In genomic region chr5:139648205-139649081, GRCh38 we compare ENCODE assay signal across 8 cellular contexts. TPM values are rescaled to one million over a fixed set of nuclear protein-coding genes. Genes with fewer than 3 reads are reported as not detected.
DNase-seq lines count a peak whose midpoint lies in the region; ATAC-seq and TF ChIP-seq lines count a peak whose summit lies in the region.

Gene CXXC5, plus strand, starts transcription at chr5:139648349. Its CDS starts 32,175 bp downstream, at chr5:139680524.

- peak; percentile 32 for ATAC-seq in HG03066 (IDR thresholded peaks at IDR 0.05; ENCODE audit: low read depth, unreplicated experiment)
- peak; percentile 74 for ATAC-seq in mucosa of descending colon

- H3K9me3 ChIP-seq in esophagus muscularis mucosa (no peaks in the 10 kb centered on the region), mucosa of descending colon (no peaks in the 10 kb centered on the region)

- WGBS in esophagus muscularis mucosa, result 0% methylated on average over 24 of the region's 106 CpGs

- DNase-seq in NCI-H82 (lab: John Stamatoyannopoulos, UW) (peak; percentile 87), NCI-H82 treated with DMSO at 0.1 percent for 48 hours (lab: John Stamatoyannopoulos, UW; ENCODE audit: unreplicated experiment) (no peak), NCI-H526 (lab: John Stamatoyannopoulos, UW) (peak; percentile 52 to 94), esophagus muscularis mucosa (ENCODE audit: extremely low spot score) (no peak), mucosa of descending colon (peak; percentile 89 to 90 (median 89)), superior temporal gyrus (ENCODE audit: extremely low spot score) (peak; percentile 82)
- DNase-seq in activated T-cell treated with anti-CD3 and anti-CD28 coated beads, Interleukin-2, amount 50 U/mL, for 1 hour, result peak; percentile 65

- TF ChIP-seq EP300 in esophagus muscularis mucosa (IDR thresholded peaks at IDR 0.05), result no peak

- intact Hi-C loops in esophagus muscularis mucosa (cut with DNase I) (no loop called here), mucosa of descending colon (cut with DNase I, micrococcal nuclease) (no loop called here)

- H3K36me3 ChIP-seq in esophagus muscularis mucosa (no peaks in the 10 kb centered on the region), mucosa of descending colon (ENCODE audit: low read depth) (no peaks in the 10 kb centered on the region)

- H3K27ac ChIP-seq in esophagus muscularis mucosa (replicated peaks in 1 of 4), result peak within 1 kb of the TSS; percentile 89 to 95 (median 91)

- peaks cover 0 to 23% (median 0%) of the 10 kb centered on the region in 4 donors for H3K27me3 ChIP-seq in esophagus muscularis mucosa

- H3K4me1 ChIP-seq in esophagus muscularis mucosa, result peaks cover 45 to 67% (median 64%) of the 10 kb centered on the region in 4 donors
- peaks cover 44% of the 10 kb centered on the region for H3K4me1 ChIP-seq in mucosa of descending colon (ENCODE audit: low read depth)

- H3K4me3 ChIP-seq in esophagus muscularis mucosa, result peak within 1 kb of the TSS; percentile 87 to 96 (median 90)
- H3K4me3 ChIP-seq in mucosa of descending colon, result peak within 1 kb of the TSS; percentile 80

- peak; percentile 72 for TF ChIP-seq POLR2A in esophagus muscularis mucosa (IDR thresholded peaks at IDR 0.05; ENCODE audit: low read depth)

- TF ChIP-seq CTCF in esophagus muscularis mucosa (IDR thresholded peaks at IDR 0.05) (no peak), mucosa of descending colon (IDR thresholded peaks at IDR 0.05) (no peak)

RNA-seq across cellular contexts. Expression of gene CXXC5, which starts in this region (rescaled TPM):
- 10 to 100 TPM; 22.0 to 32.4 (median 27.8) TPM for total RNA-seq in esophagus muscularis mucosa
- total RNA-seq in mucosa of descending colon, result 10 to 100 TPM; 28.1 to 31.0 (median 28.3) TPM

Comparison
In these comparisons a context has a peak if more than half of its experiments do, and no peak if none do; other contexts are left out.
1. DNase-seq: peak in NCI-H82 (single experiment), NCI-H526 (2 of 2), activated T-cell treated with anti-CD3 and anti-CD28 coated beads, Interleukin-2, amount 50 U/mL, for 1 hour (single experiment), mucosa of descending colon (3 of 3) and superior temporal gyrus (single experiment); none in NCI-H82 treated with DMSO at 0.1 percent for 48 hours (single experiment) and esophagus muscularis mucosa (single experiment).